Comparison of ENCODE assay signal across 1 cellular context in the genomic region with DNA sequence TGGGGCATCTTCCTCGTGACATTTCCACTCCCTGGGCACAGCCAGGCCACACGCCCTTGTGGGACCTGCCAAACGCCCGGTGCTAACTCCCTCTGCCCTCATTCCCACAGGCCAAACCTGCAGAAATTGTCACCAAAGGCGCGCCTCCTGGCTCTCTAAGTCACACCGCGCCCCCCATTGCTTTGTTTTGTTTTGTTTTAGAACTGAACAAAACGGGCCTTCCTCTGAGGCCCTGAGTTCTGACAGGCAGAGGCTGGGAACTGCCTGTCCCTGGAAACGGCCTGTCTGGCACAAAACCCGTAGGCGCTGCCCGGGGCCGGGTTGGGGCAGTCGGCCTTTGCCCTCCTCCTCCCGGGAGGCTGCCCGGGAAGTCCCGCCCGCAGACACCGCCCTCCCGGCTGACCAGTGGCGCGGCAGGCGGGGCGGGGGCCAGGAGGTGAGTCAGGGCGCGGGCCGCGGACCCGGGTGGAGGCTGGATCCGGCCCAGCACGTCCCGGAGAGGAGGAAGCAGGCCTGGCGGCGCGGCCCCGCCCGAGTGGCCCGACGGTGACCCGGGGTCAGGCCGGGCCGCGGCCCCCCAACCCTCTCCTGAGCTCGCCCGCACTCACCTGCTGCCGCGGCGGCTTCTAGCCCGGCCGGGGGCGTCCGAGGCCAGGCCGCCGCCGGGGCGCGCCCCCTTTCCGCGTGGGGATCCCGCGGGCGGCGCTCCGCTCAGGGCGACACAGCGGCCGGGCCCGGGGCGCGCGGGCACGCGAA.
TF ChIP-seq lines count a peak whose summit lies in the region.

No MANE protein-coding gene starts in this region.

TF ChIP-seq in HepG2, 621 proteins besides CTCF, POLR2A, EP300 and RAD21 (continued from another document and continues in another):
- TF ChIP-seq, protein P1, sequence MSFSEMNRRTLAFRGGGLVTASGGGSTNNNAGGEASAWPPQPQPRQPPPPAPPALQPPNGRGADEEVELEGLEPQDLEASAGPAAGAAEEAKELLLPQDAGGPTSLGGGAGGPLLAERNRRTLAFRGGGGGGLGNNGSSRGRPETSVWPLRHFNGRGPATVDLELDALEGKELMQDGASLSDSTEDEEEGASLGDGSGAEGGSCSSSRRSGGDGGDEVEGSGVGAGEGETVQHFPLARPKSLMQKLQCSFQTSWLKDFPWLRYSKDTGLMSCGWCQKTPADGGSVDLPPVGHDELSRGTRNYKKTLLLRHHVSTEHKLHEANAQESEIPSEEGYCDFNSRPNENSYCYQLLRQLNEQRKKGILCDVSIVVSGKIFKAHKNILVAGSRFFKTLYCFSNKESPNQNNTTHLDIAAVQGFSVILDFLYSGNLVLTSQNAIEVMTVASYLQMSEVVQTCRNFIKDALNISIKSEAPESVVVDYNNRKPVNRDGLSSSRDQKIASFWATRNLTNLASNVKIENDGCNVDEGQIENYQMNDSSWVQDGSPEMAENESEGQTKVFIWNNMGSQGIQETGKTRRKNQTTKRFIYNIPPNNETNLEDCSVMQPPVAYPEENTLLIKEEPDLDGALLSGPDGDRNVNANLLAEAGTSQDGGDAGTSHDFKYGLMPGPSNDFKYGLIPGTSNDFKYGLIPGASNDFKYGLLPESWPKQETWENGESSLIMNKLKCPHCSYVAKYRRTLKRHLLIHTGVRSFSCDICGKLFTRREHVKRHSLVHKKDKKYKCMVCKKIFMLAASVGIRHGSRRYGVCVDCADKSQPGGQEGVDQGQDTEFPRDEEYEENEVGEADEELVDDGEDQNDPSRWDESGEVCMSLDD (CRISPR knock-in tag; IDR thresholded peaks at IDR 0.05; ENCODE audit: borderline replicate concordance) = peak; percentile 54; the same call in 1 of the 2 replicates
- TF ChIP-seq GABPA (IDR thresholded peaks at IDR 0.05; ENCODE audit: low read depth, low read length) (peak; percentile 46), GABPA (CRISPR knock-in tag; IDR thresholded peaks at IDR 0.05; ENCODE audit: low read depth) (peak; percentile 26; the same call in 1 of the 2 replicates), DR1 (CRISPR knock-in tag; IDR thresholded peaks at IDR 0.05) (peak; percentile 67), ZNF335 (CRISPR knock-in tag; IDR thresholded peaks at IDR 0.05) (no peak), ZNF747 (CRISPR knock-in tag; IDR thresholded peaks at IDR 0.05; ENCODE audit: borderline replicate concordance) (peak; percentile 82), HNRNPL (IDR thresholded peaks at IDR 0.05; ENCODE audit: low read depth, low read length) (peak; percentile 94), HOXA3 (CRISPR knock-in tag; IDR thresholded peaks at IDR 0.05) (peak; percentile 87), MEIS1 (CRISPR knock-in tag; IDR thresholded peaks at IDR 0.05; ENCODE audit: borderline replicate concordance) (no peak), ZNF776 (CRISPR knock-in tag; IDR thresholded peaks at IDR 0.05) (peak; percentile 23; the same call in 1 of the 2 replicates), ZNF703 (CRISPR knock-in tag; IDR thresholded peaks at IDR 0.05; ENCODE audit: borderline replicate concordance) (no peak), ZFP36L2 (CRISPR knock-in tag; IDR thresholded peaks at IDR 0.05) (no peak), ZNF746 (CRISPR knock-in tag; IDR thresholded peaks at IDR 0.05) (peak; percentile 87), EEA1 (CRISPR knock-in tag; IDR thresholded peaks at IDR 0.05; ENCODE audit: borderline replicate concordance) (0 out of 2 replicates have a peak, but pooled peaks have one; percentile 63), AKAP8 (CRISPR knock-in tag; IDR thresholded peaks at IDR 0.05) (peak; percentile 56; the same call in 1 of the 2 replicates), NPAS2 (CRISPR knock-in tag; IDR thresholded peaks at IDR 0.05; ENCODE audit: borderline replicate concordance) (no peak), XRCC5 (optimal IDR thresholded peaks at IDR 0.05; ENCODE audit: low read length) (peak; percentile 57), NR2C2 (CRISPR knock-in tag; IDR thresholded peaks at IDR 0.05; ENCODE audit: borderline replicate concordance) (peak; percentile 78), MAZ (IDR thresholded peaks at IDR 0.05; ENCODE audit: borderline replicate concordance, low read depth, low read length) (peak; percentile 92), MAZ (CRISPR knock-in tag; IDR thresholded peaks at IDR 0.05; ENCODE audit: low read depth) (peak; percentile 89)
- TF ChIP-seq, protein P2, sequence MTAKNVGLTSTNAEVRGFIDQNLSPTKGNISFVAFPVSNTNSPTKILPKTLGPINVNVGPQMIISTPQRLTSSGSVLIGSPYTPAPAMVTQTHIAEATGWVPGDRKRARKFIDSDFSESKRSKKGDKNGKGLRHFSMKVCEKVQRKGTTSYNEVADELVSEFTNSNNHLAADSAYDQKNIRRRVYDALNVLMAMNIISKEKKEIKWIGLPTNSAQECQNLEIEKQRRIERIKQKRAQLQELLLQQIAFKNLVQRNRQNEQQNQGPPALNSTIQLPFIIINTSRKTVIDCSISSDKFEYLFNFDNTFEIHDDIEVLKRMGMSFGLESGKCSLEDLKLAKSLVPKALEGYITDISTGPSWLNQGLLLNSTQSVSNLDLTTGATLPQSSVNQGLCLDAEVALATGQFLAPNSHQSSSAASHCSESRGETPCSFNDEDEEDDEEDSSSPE (CRISPR knock-in tag; IDR thresholded peaks at IDR 0.05) = peak; percentile 82
- TF ChIP-seq, protein P3, sequence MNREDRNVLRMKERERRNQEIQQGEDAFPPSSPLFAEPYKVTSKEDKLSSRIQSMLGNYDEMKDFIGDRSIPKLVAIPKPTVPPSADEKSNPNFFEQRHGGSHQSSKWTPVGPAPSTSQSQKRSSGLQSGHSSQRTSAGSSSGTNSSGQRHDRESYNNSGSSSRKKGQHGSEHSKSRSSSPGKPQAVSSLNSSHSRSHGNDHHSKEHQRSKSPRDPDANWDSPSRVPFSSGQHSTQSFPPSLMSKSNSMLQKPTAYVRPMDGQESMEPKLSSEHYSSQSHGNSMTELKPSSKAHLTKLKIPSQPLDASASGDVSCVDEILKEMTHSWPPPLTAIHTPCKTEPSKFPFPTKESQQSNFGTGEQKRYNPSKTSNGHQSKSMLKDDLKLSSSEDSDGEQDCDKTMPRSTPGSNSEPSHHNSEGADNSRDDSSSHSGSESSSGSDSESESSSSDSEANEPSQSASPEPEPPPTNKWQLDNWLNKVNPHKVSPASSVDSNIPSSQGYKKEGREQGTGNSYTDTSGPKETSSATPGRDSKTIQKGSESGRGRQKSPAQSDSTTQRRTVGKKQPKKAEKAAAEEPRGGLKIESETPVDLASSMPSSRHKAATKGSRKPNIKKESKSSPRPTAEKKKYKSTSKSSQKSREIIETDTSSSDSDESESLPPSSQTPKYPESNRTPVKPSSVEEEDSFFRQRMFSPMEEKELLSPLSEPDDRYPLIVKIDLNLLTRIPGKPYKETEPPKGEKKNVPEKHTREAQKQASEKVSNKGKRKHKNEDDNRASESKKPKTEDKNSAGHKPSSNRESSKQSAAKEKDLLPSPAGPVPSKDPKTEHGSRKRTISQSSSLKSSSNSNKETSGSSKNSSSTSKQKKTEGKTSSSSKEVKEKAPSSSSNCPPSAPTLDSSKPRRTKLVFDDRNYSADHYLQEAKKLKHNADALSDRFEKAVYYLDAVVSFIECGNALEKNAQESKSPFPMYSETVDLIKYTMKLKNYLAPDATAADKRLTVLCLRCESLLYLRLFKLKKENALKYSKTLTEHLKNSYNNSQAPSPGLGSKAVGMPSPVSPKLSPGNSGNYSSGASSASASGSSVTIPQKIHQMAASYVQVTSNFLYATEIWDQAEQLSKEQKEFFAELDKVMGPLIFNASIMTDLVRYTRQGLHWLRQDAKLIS (CRISPR knock-in tag; IDR thresholded peaks at IDR 0.05) = no peak
- TF ChIP-seq, protein P4, sequence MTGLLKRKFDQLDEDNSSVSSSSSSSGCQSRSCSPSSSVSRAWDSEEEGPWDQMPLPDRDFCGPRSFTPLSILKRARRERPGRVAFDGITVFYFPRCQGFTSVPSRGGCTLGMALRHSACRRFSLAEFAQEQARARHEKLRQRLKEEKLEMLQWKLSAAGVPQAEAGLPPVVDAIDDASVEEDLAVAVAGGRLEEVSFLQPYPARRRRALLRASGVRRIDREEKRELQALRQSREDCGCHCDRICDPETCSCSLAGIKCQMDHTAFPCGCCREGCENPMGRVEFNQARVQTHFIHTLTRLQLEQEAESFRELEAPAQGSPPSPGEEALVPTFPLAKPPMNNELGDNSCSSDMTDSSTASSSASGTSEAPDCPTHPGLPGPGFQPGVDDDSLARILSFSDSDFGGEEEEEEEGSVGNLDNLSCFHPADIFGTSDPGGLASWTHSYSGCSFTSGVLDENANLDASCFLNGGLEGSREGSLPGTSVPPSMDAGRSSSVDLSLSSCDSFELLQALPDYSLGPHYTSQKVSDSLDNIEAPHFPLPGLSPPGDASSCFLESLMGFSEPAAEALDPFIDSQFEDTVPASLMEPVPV (CRISPR knock-in tag; IDR thresholded peaks at IDR 0.05) = peak; percentile 70; the same call in 1 of the 2 replicates
- TF ChIP-seq, protein P5, sequence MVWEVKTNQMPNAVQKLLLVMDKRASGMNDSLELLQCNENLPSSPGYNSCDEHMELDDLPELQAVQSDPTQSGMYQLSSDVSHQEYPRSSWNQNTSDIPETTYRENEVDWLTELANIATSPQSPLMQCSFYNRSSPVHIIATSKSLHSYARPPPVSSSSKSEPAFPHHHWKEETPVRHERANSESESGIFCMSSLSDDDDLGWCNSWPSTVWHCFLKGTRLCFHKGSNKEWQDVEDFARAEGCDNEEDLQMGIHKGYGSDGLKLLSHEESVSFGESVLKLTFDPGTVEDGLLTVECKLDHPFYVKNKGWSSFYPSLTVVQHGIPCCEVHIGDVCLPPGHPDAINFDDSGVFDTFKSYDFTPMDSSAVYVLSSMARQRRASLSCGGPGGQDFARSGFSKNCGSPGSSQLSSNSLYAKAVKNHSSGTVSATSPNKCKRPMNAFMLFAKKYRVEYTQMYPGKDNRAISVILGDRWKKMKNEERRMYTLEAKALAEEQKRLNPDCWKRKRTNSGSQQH (CRISPR knock-in tag; IDR thresholded peaks at IDR 0.05; ENCODE audit: low read depth) = peak; percentile 78; the same call in 1 of the 2 replicates
- TF ChIP-seq, protein P6, sequence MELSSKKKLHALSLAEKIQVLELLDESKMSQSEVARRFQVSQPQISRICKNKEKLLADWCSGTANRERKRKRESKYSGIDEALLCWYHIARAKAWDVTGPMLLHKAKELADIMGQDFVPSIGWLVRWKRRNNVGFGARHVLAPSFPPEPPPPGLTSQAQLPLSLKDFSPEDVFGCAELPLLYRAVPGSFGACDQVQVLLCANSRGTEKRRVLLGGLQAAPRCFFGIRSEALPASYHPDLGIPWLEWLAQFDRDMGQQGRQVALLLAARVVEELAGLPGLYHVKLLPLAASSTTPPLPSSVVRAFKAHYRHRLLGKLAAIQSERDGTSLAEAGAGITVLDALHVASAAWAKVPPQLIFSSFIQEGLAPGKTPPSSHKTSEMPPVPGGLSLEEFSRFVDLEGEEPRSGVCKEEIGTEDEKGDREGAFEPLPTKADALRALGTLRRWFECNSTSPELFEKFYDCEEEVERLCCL (CRISPR knock-in tag; IDR thresholded peaks at IDR 0.05; ENCODE audit: borderline replicate concordance) = no peak
- TF ChIP-seq, protein P7, sequence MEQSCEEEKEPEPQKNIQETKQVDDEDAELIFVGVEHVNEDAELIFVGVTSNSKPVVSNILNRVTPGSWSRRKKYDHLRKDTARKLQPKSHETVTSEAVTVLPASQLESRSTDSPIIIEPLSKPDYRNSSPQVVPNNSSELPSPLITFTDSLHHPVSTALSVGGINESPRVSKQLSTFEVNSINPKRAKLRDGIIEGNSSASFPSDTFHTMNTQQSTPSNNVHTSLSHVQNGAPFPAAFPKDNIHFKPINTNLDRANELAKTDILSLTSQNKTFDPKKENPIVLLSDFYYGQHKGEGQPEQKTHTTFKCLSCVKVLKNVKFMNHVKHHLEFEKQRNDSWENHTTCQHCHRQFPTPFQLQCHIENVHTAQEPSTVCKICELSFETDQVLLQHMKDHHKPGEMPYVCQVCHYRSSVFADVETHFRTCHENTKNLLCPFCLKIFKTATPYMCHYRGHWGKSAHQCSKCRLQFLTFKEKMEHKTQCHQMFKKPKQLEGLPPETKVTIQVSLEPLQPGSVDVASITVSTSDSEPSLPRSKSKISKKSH (CRISPR knock-in tag; IDR thresholded peaks at IDR 0.05; ENCODE audit: borderline replicate concordance) = peak; percentile 53; the same call in 1 of the 2 replicates
- TF ChIP-seq, protein P8, sequence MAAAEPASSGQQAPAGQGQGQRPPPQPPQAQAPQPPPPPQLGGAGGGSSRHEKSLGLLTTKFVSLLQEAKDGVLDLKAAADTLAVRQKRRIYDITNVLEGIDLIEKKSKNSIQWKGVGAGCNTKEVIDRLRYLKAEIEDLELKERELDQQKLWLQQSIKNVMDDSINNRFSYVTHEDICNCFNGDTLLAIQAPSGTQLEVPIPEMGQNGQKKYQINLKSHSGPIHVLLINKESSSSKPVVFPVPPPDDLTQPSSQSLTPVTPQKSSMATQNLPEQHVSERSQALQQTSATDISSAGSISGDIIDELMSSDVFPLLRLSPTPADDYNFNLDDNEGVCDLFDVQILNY (CRISPR knock-in tag; conservative IDR thresholded peaks at IDR 0.05) = peak; percentile 69
- TF ChIP-seq, protein P9, sequence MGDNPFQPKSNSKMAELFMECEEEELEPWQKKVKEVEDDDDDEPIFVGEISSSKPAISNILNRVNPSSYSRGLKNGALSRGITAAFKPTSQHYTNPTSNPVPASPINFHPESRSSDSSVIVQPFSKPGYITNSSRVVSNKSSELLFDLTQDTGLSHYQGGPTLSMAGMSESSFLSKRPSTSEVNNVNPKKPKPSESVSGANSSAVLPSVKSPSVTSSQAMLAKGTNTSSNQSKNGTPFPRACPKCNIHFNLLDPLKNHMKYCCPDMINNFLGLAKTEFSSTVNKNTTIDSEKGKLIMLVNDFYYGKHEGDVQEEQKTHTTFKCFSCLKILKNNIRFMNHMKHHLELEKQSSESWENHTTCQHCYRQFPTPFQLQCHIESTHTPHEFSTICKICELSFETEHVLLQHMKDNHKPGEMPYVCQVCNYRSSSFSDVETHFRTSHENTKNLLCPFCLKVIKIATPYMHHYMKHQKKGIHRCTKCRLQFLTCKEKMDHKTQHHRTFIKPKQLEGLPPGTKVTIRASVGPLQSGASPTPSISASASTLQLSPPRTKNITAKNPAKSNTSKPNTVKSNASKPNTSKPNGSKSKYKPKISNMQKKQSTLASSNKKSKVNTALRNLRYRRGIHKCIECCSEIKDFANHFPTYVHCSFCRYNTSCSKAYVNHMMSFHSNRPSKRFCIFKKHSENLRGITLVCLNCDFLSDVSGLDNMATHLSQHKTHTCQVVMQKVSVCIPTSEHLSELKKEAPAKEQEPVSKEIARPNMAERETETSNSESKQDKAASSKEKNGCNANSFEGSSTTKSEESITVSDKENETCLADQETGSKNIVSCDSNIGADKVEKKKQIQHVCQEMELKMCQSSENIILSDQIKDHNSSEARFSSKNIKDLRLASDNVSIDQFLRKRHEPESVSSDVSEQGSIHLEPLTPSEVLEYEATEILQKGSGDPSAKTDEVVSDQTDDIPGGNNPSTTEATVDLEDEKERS (CRISPR knock-in tag; IDR thresholded peaks at IDR 0.05) = no peak
- TF ChIP-seq, protein P10, sequence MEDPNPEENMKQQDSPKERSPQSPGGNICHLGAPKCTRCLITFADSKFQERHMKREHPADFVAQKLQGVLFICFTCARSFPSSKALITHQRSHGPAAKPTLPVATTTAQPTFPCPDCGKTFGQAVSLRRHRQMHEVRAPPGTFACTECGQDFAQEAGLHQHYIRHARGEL (CRISPR knock-in tag; IDR thresholded peaks at IDR 0.05) = 0 out of 2 replicates have a peak, but pooled peaks have one; percentile 58
